8 cellular contexts compared by ENCODE assay signal in genomic region chrX:69615779-69616519, GRCh38. TPM values are rescaled to one million over a fixed set of nuclear protein-coding genes. Genes with fewer than 3 reads are reported as not detected.
A peak's percentile ranks its signal among the peaks of the same experiment; 100 is the strongest.
DNase-seq lines count a peak whose midpoint lies in the region; ATAC-seq and TF ChIP-seq lines count a peak whose summit lies in the region.

Gene EDA, plus strand, starts transcription at chrX:69616113.

- ATAC-seq in activated naive CD4-positive, alpha-beta T cell treated with anti-CD3 and anti-CD28 coated beads, Interleukin-2, amount 50 U/mL, for 72 hours, result peak; percentile 94 to 95

- intact Hi-C loops in stomach (cut with DNase I; ENCODE audit: low total_unique reads), result no loop called here

- no peak within 1 kb of the TSS for H3K27ac ChIP-seq in HL-60 (replicated peaks)
- peak within 1 kb of the TSS; percentile 52 to 75 (median 70) for H3K27ac ChIP-seq in stomach

- no peak for TF ChIP-seq CTCF in HL-60 (IDR thresholded peaks at IDR 0.05; ENCODE audit: insufficient read depth, low read length)
- TF ChIP-seq CTCF in stomach (IDR thresholded peaks at IDR 0.05), result no peak

- H3K4me1 ChIP-seq in neuron (ENCODE audit: insufficient read depth, low read length) (no peaks in the 10 kb centered on the region), stomach (peaks cover 0 to 16% (median 0%) of the 10 kb centered on the region in 4 donors)

- H3K36me3 ChIP-seq in neuron (ENCODE audit: insufficient read depth, low read length) (no peaks in the 10 kb centered on the region), stomach (no peaks in the 10 kb centered on the region)

- H3K27me3 ChIP-seq in HL-60 (ENCODE audit: insufficient read depth, poor library complexity, severe bottlenecking) (peaks cover 13% of the 10 kb centered on the region), neuron (ENCODE audit: insufficient read depth, low read length) (peaks cover 14% of the 10 kb centered on the region), stomach (peaks cover 0 to 20% (median 8%) of the 10 kb centered on the region in 3 donors)

- peak; percentile 40 for DNase-seq in NCI-H2029 (lab: John Stamatoyannopoulos, UW)
- no peak for DNase-seq in NCI-H2029 treated with DMSO at 0.1 percent for 48 hours (lab: John Stamatoyannopoulos, UW)
- DNase-seq in HL-60 (ENCODE audit: low read depth in 1 of 2, low spot score in 1 of 2), result peak; percentile 0 to 1
- DNase-seq in SK-N-DZ (ENCODE audit: low spot score), result peak; percentile 82
- DNase-seq in activated naive CD4-positive, alpha-beta T cell treated with anti-CD3 and anti-CD28 coated beads, Interleukin-2, amount 50 U/mL, for 72 hours (ENCODE audit: low spot score in 2 of 2), result peak; percentile 70 to 78
- peak; percentile 10 for DNase-seq in glomerular endothelial cell (ENCODE audit: extremely low read depth, low read depth, low spot score)
- DNase-seq in stomach, result peak; percentile 85

- no peaks in the 10 kb centered on the region for H3K9me3 Mint-ChIP-seq in activated naive CD4-positive, alpha-beta T cell treated with anti-CD3 and anti-CD28 coated beads, Interleukin-2, amount 50 U/mL, for 72 hours

- TF ChIP-seq POLR2A in stomach (IDR thresholded peaks at IDR 0.05), result no peak

- H3K9me3 ChIP-seq in neuron (ENCODE audit: low read length) (no peaks in the 10 kb centered on the region), stomach (no peaks in the 10 kb centered on the region)

- peak within 1 kb of the TSS; percentile 59 for H2AFZ ChIP-seq in neuron (ENCODE audit: low read depth, low read length)

- TF ChIP-seq EP300 in stomach (IDR thresholded peaks at IDR 0.05), result no peak

- H3K27ac Mint-ChIP-seq in activated naive CD4-positive, alpha-beta T cell treated with anti-CD3 and anti-CD28 coated beads, Interleukin-2, amount 50 U/mL, for 72 hours, result no peak within 1 kb of the TSS

- H3K4me3 ChIP-seq in HL-60 (replicated peaks; ENCODE audit: insufficient read depth, low read length), result peak within 1 kb of the TSS; percentile 12; the same call in 1 of the 2 replicates
- H3K4me3 ChIP-seq in neuron (ENCODE audit: low read length), result peak within 1 kb of the TSS; percentile 50
- peak within 1 kb of the TSS; percentile 51 to 69 (median 62) for H3K4me3 ChIP-seq in stomach

- WGBS in stomach, 5 donors, result 0 to 52% (median 9%) methylated on average over 14 to 58 of the region's 62 CpGs

- no peaks in the 10 kb centered on the region for H3K36me3 Mint-ChIP-seq in activated naive CD4-positive, alpha-beta T cell treated with anti-CD3 and anti-CD28 coated beads, Interleukin-2, amount 50 U/mL, for 72 hours

RNA-seq across cellular contexts. Expression of gene EDA, which starts in this region (rescaled TPM):
- 0.67 and 1.1 TPM in 2 replicates for polyA plus RNA-seq in SK-N-DZ (2014; cell fraction: cytosol; rRNA removed)
- 1.3 and 2.0 TPM in 2 replicates for polyA plus RNA-seq in SK-N-DZ (2014; cell fraction: nucleus; rRNA removed)
- 1 to 10 TPM; 3.6 to 4.6 TPM for total RNA-seq in activated naive CD4-positive, alpha-beta T cell treated with anti-CD3 and anti-CD28 coated beads, Interleukin-2, amount 50 U/mL, for 72 hours
- total RNA-seq in glomerular endothelial cell (0.10 and 0.53 TPM in 2 replicates), stomach (10 to 100 TPM in 1 of 5 donors, 1 to 10 TPM in 3, not detected in 1; 1.6 to 26.1 (median 3.9) TPM)
- polyA plus RNA-seq in stomach, result 1 to 10 TPM; 1.7 to 5.2 (median 1.8) TPM

Comparison
In these comparisons a context has a peak if more than half of its experiments do, and no peak if none do; other contexts are left out.
1. Peak in DNase-seq in glomerular endothelial cell; RNA of the gene not detected or under 1 TPM.